ENCODE assay signal across 8 cellular contexts in the genomic region with DNA sequence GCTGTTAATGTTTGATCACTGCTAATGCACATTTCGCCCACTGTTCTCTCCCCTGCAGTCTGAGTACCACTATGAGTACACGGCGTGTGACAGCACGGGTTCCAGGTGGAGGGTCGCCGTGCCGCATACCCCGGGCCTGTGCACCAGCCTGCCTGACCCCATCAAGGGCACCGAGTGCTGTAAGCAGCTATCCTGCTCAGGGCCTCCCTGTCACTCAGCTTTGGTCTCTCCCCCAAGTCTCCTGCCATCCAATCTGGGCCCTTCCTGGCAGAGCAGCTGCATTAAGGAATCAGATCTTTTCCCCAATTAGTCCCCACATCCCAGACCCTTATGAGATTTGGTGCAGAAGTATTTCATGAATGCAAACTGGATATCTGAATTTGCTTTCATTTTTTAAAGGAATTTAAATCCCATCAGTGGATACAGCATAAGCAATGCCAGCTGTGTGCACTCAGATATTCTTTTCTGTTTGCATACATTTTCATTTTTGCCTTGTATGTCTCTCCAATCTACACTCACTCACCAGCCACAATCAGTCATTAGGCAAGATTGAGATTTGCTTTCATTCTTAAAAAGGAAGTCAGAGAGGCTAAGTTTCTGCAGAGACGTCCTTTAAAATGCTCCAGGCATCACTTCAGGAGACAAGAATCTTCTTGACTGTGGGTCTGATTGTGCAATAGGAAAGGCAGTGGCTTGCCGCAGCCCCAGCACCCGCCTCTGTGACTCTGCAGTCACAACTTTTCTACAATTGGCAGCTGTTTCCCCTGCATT. TPM values are rescaled to one million over a fixed set of nuclear protein-coding genes. Genes with fewer than 3 reads are reported as not detected.
DNase-seq lines count a peak whose midpoint lies in the region; ATAC-seq and TF ChIP-seq lines count a peak whose summit lies in the region.

No MANE protein-coding gene starts in this region.

- H3K27ac ChIP-seq in esophagus squamous epithelium, result peak overlapping the region in 3 of 4 donors; percentile 32 to 73 (median 53)
- no peak overlapping the region for H3K27ac ChIP-seq in endodermal cell (ENCODE audit: low read depth, low read length)

- TF ChIP-seq CTCF in esophagus squamous epithelium (IDR thresholded peaks at IDR 0.05) (no peak), endodermal cell (conservative IDR thresholded peaks at IDR 0.05) (no peak)

- H3K4me1 Mint-ChIP-seq in activated naive CD4-positive, alpha-beta T cell treated with anti-CD3 and anti-CD28 coated beads for 36 hours (ENCODE audit: low read depth), result peaks cover 17% of the 10 kb centered on the region
- peaks cover 2% of the 10 kb centered on the region for H3K4me1 Mint-ChIP-seq in endodermal cell

- no peak overlapping the region for H3K4me3 Mint-ChIP-seq in activated naive CD4-positive, alpha-beta T cell treated with anti-CD3 and anti-CD28 coated beads for 36 hours
- H3K4me3 Mint-ChIP-seq in endodermal cell, result no peak overlapping the region

- H3K4me1 ChIP-seq in esophagus squamous epithelium, result peaks cover 13 to 18% (median 13%) of the 10 kb centered on the region in 3 donors
- no peaks in the 10 kb centered on the region for H3K4me1 ChIP-seq in endodermal cell (ENCODE audit: control insufficient read depth, insufficient read depth, low read length)

- H3K27ac Mint-ChIP-seq in activated naive CD4-positive, alpha-beta T cell treated with anti-CD3 and anti-CD28 coated beads for 36 hours, result no peak overlapping the region
- H3K27ac Mint-ChIP-seq in endodermal cell, result no peak overlapping the region

- H3K36me3 Mint-ChIP-seq in activated naive CD4-positive, alpha-beta T cell treated with anti-CD3 and anti-CD28 coated beads for 36 hours (ENCODE audit: low read depth), result no peaks in the 10 kb centered on the region
- no peaks in the 10 kb centered on the region for H3K36me3 Mint-ChIP-seq in endodermal cell (ENCODE audit: low read depth)

- H3K27me3 ChIP-seq in esophagus squamous epithelium, result no peaks in the 10 kb centered on the region
- no peaks in the 10 kb centered on the region for H3K27me3 ChIP-seq in endodermal cell (ENCODE audit: control insufficient read depth, insufficient read depth, low read length, poor library complexity, severe bottlenecking)

- intact Hi-C loops in activated naive CD4-positive, alpha-beta T cell treated with anti-CD3 and anti-CD28 coated beads for 36 hours (cut with micrococcal nuclease), result loop anchor here (1.0 kb wide), 1 partner anchor 48 kb away; a partner anchor contains a TSS
- intact Hi-C loops in esophagus squamous epithelium (cut with DNase I), result no loop called here

- H3K9ac ChIP-seq in endodermal cell (ENCODE audit: extremely low read depth, low read length, poor library complexity, severe bottlenecking), result no peak overlapping the region

- CTCF ChIA-PET in activated naive CD4-positive, alpha-beta T cell treated with anti-CD3 and anti-CD28 coated beads for 36 hours (lab: Charles Lee), result no interaction called here

- no peaks in the 10 kb centered on the region for H3K36me3 ChIP-seq in esophagus squamous epithelium
- no peaks in the 10 kb centered on the region for H3K36me3 ChIP-seq in endodermal cell (ENCODE audit: control insufficient read depth, insufficient read depth, low read length)

- no peak for TF ChIP-seq POLR2A in esophagus squamous epithelium (IDR thresholded peaks at IDR 0.05)

- DNase-seq in activated naive CD4-positive, alpha-beta T cell treated with anti-CD3 and anti-CD28 coated beads for 36 hours, result peak; percentile 42
- no peak for DNase-seq in activated naive CD4-positive, alpha-beta T cell (lab: John Stamatoyannopoulos, UW)
- DNase-seq in T-helper 2 cell (peak in 3 of 5 experiments; percentile 8 to 96 (median 52)), esophagus squamous epithelium (lab: John Stamatoyannopoulos, UW) (no peak), non-pigmented ciliary epithelial cell (ENCODE audit: low read depth) (peak; percentile 65), endodermal cell (no peak)

- ATAC-seq in HG03159 (IDR thresholded peaks at IDR 0.05; ENCODE audit: unreplicated experiment), result peak; percentile 63
- no peak for ATAC-seq in HG02763 (IDR thresholded peaks at IDR 0.05; ENCODE audit: unreplicated experiment)

- WGBS in esophagus squamous epithelium, 2 donors, result 15 to 27% methylated on average over 8 to 9 of the region's 12 CpGs
- WGBS in endodermal cell (ENCODE audit: insufficient coverage in 1 of 2, insufficient read length in 1 of 2), 2 experiments, result 88 to 89% methylated on average over 11 to 12 of the region's 12 CpGs

- no peaks in the 10 kb centered on the region for H3K9me3 Mint-ChIP-seq in activated naive CD4-positive, alpha-beta T cell treated with anti-CD3 and anti-CD28 coated beads for 36 hours
- no peaks in the 10 kb centered on the region for H3K9me3 Mint-ChIP-seq in endodermal cell

- H3K9me3 ChIP-seq in esophagus squamous epithelium (no peaks in the 10 kb centered on the region), endodermal cell (ENCODE audit: control insufficient read depth, low read length) (no peaks in the 10 kb centered on the region)

- no peaks in the 10 kb centered on the region for H3K27me3 Mint-ChIP-seq in activated naive CD4-positive, alpha-beta T cell treated with anti-CD3 and anti-CD28 coated beads for 36 hours (ENCODE audit: low read depth)
- peaks cover 2% of the 10 kb centered on the region for H3K27me3 Mint-ChIP-seq in endodermal cell (ENCODE audit: insufficient read depth)

- H3K4me3 ChIP-seq in esophagus squamous epithelium (peak overlapping the region in 1 of 4 donors; percentile 15), endodermal cell (ENCODE audit: low read length) (no peak overlapping the region)

RNA-seq across cellular contexts. Expression of a gene that starts 48.1 kb away (rescaled TPM):
- 1 to 10 TPM; 4.4 to 5.4 TPM for total RNA-seq in activated naive CD4-positive, alpha-beta T cell treated with anti-CD3 and anti-CD28 coated beads for 36 hours
- total RNA-seq in esophagus squamous epithelium, result 10 to 100 TPM in 1 of 4 donors, under 1 TPM in 3; 0.40 to 14.8 (median 0.53) TPM
- under 1 TPM; 0.48 to 0.89 TPM for total RNA-seq in endodermal cell
- polyA plus RNA-seq in endodermal cell (2013, experiment 1 of 2), result 2.2 TPM
- polyA plus RNA-seq in endodermal cell (2013, experiment 2 of 2), result 2.1 TPM

RNA-seq across cellular contexts. Expression of a gene that starts 51.7 kb away (rescaled TPM):
- total RNA-seq in activated naive CD4-positive, alpha-beta T cell treated with anti-CD3 and anti-CD28 coated beads for 36 hours, result 100 to 1,000 TPM; 363 TPM
- total RNA-seq in esophagus squamous epithelium (100 to 1,000 TPM in 3 of 4 donors, 10 to 100 TPM in 1; 85.8 to 150 (median 134) TPM), endodermal cell (100 to 1,000 TPM; 100 to 101 TPM)
- polyA plus RNA-seq in endodermal cell (2013, experiment 1 of 2), result 159 TPM
- polyA plus RNA-seq in endodermal cell (2013, experiment 2 of 2), result 128 TPM

Comparison
In these comparisons a context has a peak if more than half of its experiments do, and no peak if none do; other contexts are left out.
1. DNase-seq: peak in activated naive CD4-positive, alpha-beta T cell treated with anti-CD3 and anti-CD28 coated beads for 36 hours (single experiment), T-helper 2 cell (3 of 5) and non-pigmented ciliary epithelial cell (single experiment); none in activated naive CD4-positive, alpha-beta T cell (0 of 4), esophagus squamous epithelium (single experiment) and endodermal cell (single experiment).